In the genomic region with DNA sequence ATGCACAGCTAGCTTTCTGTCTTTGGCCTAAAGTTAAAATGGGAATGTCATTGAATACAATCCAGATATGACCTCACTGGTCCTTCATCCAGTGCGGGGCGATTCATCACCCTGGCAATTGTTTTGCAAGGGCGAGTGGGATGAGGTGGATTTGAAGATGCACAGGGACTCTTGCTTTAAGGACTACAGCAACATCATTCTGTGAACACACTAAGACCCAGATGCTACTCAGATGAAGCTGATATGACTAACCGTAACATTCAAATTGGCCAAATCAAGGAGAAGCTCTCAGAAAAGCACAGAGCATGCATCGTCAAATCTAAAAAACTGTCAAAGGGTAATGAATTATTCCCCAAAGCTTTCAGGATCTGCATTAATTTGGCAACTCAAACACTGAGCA, we compare ENCODE assay signal across 2 cellular contexts.
TF ChIP-seq lines count a peak whose summit lies in the region.

No MANE protein-coding gene starts in this region.

TF ChIP-seq in K562, 482 proteins besides CTCF, POLR2A, EP300 and RAD21:
- 0 out of 2 replicates have a peak, but pooled peaks have one; percentile 42 for TF ChIP-seq MECOM (CRISPR knock-in tag; IDR thresholded peaks at IDR 0.05)
- TF ChIP-seq MEIS2 (IDR thresholded peaks at IDR 0.05; ENCODE audit: partially characterized antibody): peak; percentile 2
- TF ChIP-seq, protein P1, sequence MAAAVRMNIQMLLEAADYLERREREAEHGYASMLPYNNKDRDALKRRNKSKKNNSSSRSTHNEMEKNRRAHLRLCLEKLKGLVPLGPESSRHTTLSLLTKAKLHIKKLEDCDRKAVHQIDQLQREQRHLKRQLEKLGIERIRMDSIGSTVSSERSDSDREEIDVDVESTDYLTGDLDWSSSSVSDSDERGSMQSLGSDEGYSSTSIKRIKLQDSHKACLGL (CRISPR knock-in tag; IDR thresholded peaks at IDR 0.05; ENCODE audit: borderline replicate concordance, poor library complexity, severe bottlenecking): no peak
- no peak for TF ChIP-seq DMBX1 (CRISPR knock-in tag; IDR thresholded peaks at IDR 0.05; ENCODE audit: borderline replicate concordance)
- TF ChIP-seq ELF4 (CRISPR knock-in tag; IDR thresholded peaks at IDR 0.05): no peak

TF ChIP-seq in GM12891, 5 proteins besides CTCF, POLR2A, EP300 and RAD21:
- TF ChIP-seq PAX5 (IDR thresholded peaks at IDR 0.05; ENCODE audit: insufficient read depth, low read length, severe bottlenecking) (no peak), POLR2AphosphoS5 (IDR thresholded peaks at IDR 0.05; ENCODE audit: low read depth, low read length) (no peak), POU2F2 (IDR thresholded peaks at IDR 0.05; ENCODE audit: low read depth, low read length) (no peak), TAF1 (IDR thresholded peaks at IDR 0.05; ENCODE audit: low read depth, low read length) (no peak), SPI1 (IDR thresholded peaks at IDR 0.05; ENCODE audit: low read depth, low read length) (no peak)
